In genomic region chr3:177257625-177258024, GRCh38 we compare ENCODE assay signal across 21 cellular contexts.
"Had no signal": no experiment of that assay in that cellular context is flagged by ENCODE, and none has a peak within 500 bp of the region (broad histone marks: within the 10 kb centered on the region; RNA-seq: fewer than 3 reads in every experiment).

No MANE protein-coding gene starts in this region.

- H3K4me3 Mint-ChIP-seq: mesothelial cell of epicardium; naive B cell; natural killer cell treated with Interleukin-12 subunit alpha and Interleukin-12 subunit beta and Interleukin-15 and Interleukin-18, amount 100 ng/mL, for 72 hours; neural crest cell; stimulated activated effector memory CD8-positive, alpha-beta T cell treated with anti-CD3 and anti-CD28 coated beads, Interleukin-12 subunit alpha, Interleukin-12 subunit beta, amount 100 ng/mL, for 72 hours had no signal

- H3K27me3 Mint-ChIP-seq: naive B cell; natural killer cell treated with Interleukin-12 subunit alpha and Interleukin-12 subunit beta and Interleukin-15 and Interleukin-18, amount 100 ng/mL, for 72 hours had no signal

- DNase-seq: cerebellar nuclear complex; dorsolateral prefrontal cortex; effector CD4-positive, alpha-beta T cell; heart left ventricle; hippocampal formation; islet precursor cell; mesenchymal stem cell; mucosa of descending colon; naive B cell; stimulated activated CD4-positive, alpha-beta T cell treated with anti-CD3 and anti-CD28 coated beads, Interleukin-2, amount 100 ng/mL, for 24 hours; stimulated activated CD4-positive, alpha-beta T cell treated with anti-CD3 and anti-CD28 coated beads, Interleukin-4, amount 100 ng/mL, for 24 hours; stimulated activated naive CD8-positive, alpha-beta T cell treated with anti-CD3 and anti-CD28 coated beads, Interleukin-15, Interleukin-2, amounts not matched to agents 100 U/mL and 50 U/mL, for 24 hours; upper lobe of left lung had no signal

- H3K36me3 Mint-ChIP-seq: mesothelial cell of epicardium; naive B cell; natural killer cell treated with Interleukin-12 subunit alpha and Interleukin-12 subunit beta and Interleukin-15 and Interleukin-18, amount 100 ng/mL, for 72 hours; stimulated activated effector memory CD8-positive, alpha-beta T cell treated with anti-CD3 and anti-CD28 coated beads, Interleukin-12 subunit alpha, Interleukin-12 subunit beta, amount 100 ng/mL, for 72 hours had no signal

- ATAC-seq: gastroesophageal sphincter; heart left ventricle; left lobe of liver; natural killer cell treated with Interleukin-12 subunit alpha and Interleukin-12 subunit beta and Interleukin-15 and Interleukin-18, amount 100 ng/mL, for 72 hours; sciatic nerve; stimulated activated effector memory CD8-positive, alpha-beta T cell treated with anti-CD3 and anti-CD28 coated beads, Interleukin-12 subunit alpha, Interleukin-12 subunit beta, amount 100 ng/mL, for 72 hours; stimulated activated naive CD8-positive, alpha-beta T cell treated with anti-CD3 and anti-CD28 coated beads, Interleukin-15, Interleukin-2, amounts not matched to agents 100 U/mL and 50 U/mL, for 24 hours had no signal

- H3K27ac Mint-ChIP-seq: mesothelial cell of epicardium; natural killer cell treated with Interleukin-12 subunit alpha and Interleukin-12 subunit beta and Interleukin-15 and Interleukin-18, amount 100 ng/mL, for 72 hours; stimulated activated effector memory CD8-positive, alpha-beta T cell treated with anti-CD3 and anti-CD28 coated beads, Interleukin-12 subunit alpha, Interleukin-12 subunit beta, amount 100 ng/mL, for 72 hours had no signal

- H3K9me3 Mint-ChIP-seq: mesothelial cell of epicardium; naive B cell; natural killer cell treated with Interleukin-12 subunit alpha and Interleukin-12 subunit beta and Interleukin-15 and Interleukin-18, amount 100 ng/mL, for 72 hours; neural crest cell; stimulated activated effector memory CD8-positive, alpha-beta T cell treated with anti-CD3 and anti-CD28 coated beads, Interleukin-12 subunit alpha, Interleukin-12 subunit beta, amount 100 ng/mL, for 72 hours had no signal

- FAIRE-seq: urothelium cell line had no signal

- H3K4me1 Mint-ChIP-seq: stimulated activated effector memory CD8-positive, alpha-beta T cell treated with anti-CD3 and anti-CD28 coated beads, Interleukin-12 subunit alpha, Interleukin-12 subunit beta, amount 100 ng/mL, for 72 hours had no signal
